ENCODE assay signal across 8 cellular contexts in genomic region chr2:173354601-173355131, GRCh38. TPM values are rescaled to one million over a fixed set of nuclear protein-coding genes. Genes with fewer than 3 reads are reported as not detected.
DNase-seq lines count a peak whose midpoint lies in the region; ATAC-seq and TF ChIP-seq lines count a peak whose summit lies in the region.

Gene CDCA7 (plus strand): TSS chr2:173354872. CDS start chr2:173354964, 92 bp downstream.

- TF ChIP-seq CTCF in LNCaP clone FGC (IDR thresholded peaks at IDR 0.05; ENCODE audit: control insufficient read depth, extremely low read depth, insufficient read depth) (peak; percentile 34), retinal pigment epithelial cell (conservative IDR thresholded peaks at IDR 0.05; ENCODE audit: low read depth, low read length) (no peak)

- peaks cover 26% of the 10 kb centered on the region for H3K36me3 ChIP-seq in SK-N-MC (ENCODE audit: insufficient read depth, low read length)

- peak within 1 kb of the TSS; percentile 92 for H3K27ac Mint-ChIP-seq in activated naive CD8-positive, alpha-beta T cell

- H3K27ac ChIP-seq in SK-N-MC, result peak within 1 kb of the TSS; percentile 98

- H3K9me3 ChIP-seq in SK-N-MC (ENCODE audit: low read depth, low read length), result no peaks in the 10 kb centered on the region

- H3K9ac ChIP-seq in SK-N-MC (ENCODE audit: insufficient read length), result peak within 1 kb of the TSS; percentile 98

- H3K9me3 Mint-ChIP-seq in activated naive CD8-positive, alpha-beta T cell (ENCODE audit: low read depth), result no peaks in the 10 kb centered on the region

- peak; percentile 92 to 93 for ATAC-seq in left cardiac atrium

- peak; percentile 72 for DNase-seq in GDM1 (lab: John Stamatoyannopoulos, UW)
- DNase-seq in H4 (ENCODE audit: low spot score), result peak; percentile 43
- DNase-seq in LNCaP clone FGC (ENCODE audit: low read depth), result peak; percentile 21
- DNase-seq in SK-N-MC (ENCODE audit: low read depth, low spot score), result peak; percentile 63
- DNase-seq in left cardiac atrium, result peak; percentile 52
- no peak for DNase-seq in retinal pigment epithelial cell (ENCODE audit: low read depth)
- DNase-seq in mesenteric fat pad (ENCODE audit: low spot score), result no peak

- intact Hi-C loops in left cardiac atrium (cut with DNase I), result loop anchor here in 1 of 2 donors (10.0 kb wide), 1 partner anchor 120 kb away; no protein-coding TSS in a partner anchor

- H3K4me3 ChIP-seq in LNCaP clone FGC (ENCODE audit: low read depth, low read length) (peak within 1 kb of the TSS; percentile 81), SK-N-MC (peak within 1 kb of the TSS; percentile 98), retinal pigment epithelial cell (ENCODE audit: low read length) (peak within 1 kb of the TSS; percentile 79)

- peaks cover 34% of the 10 kb centered on the region for H3K27me3 Mint-ChIP-seq in activated naive CD8-positive, alpha-beta T cell

- H3K36me3 Mint-ChIP-seq in activated naive CD8-positive, alpha-beta T cell, result no peaks in the 10 kb centered on the region

- H3K4me1 Mint-ChIP-seq in activated naive CD8-positive, alpha-beta T cell (ENCODE audit: low read depth), result peaks cover 21% of the 10 kb centered on the region

- peak within 1 kb of the TSS; percentile 90 for H3K4me3 Mint-ChIP-seq in activated naive CD8-positive, alpha-beta T cell

RNA-seq across cellular contexts. Expression of gene CDCA7, which starts in this region (rescaled TPM):
- 27.7 and 31.9 TPM in 2 replicates for total RNA-seq in H4 (2014; rRNA removed; shearing (Covaris generic))
- under 1 TPM; 0.29 to 0.97 TPM for total RNA-seq in left cardiac atrium
- 0.22 TPM for total RNA-seq in mesenteric fat pad

Comparison
In these comparisons a context has a peak if more than half of its experiments do, and no peak if none do; other contexts are left out.
1. RNA of gene CDCA7 (total RNA-seq): 27.7 to 31.9 TPM in H4; 0.29 to 0.97 TPM in left cardiac atrium and 0.22 TPM in mesenteric fat pad (single experiment); every median in the first group is over 10 times any median in the second.
2. Peak in DNase-seq and ATAC-seq in left cardiac atrium; RNA of the gene not detected or under 1 TPM.
3. DNase-seq: peak in GDM1 (single experiment), H4 (single experiment), LNCaP clone FGC (single experiment) and SK-N-MC (single experiment); none in retinal pigment epithelial cell (single experiment) and mesenteric fat pad (single experiment).
4. Peak in every context shown above with its lines, with median percentiles within 50 percentile points of each other: H3K4me3 ChIP-seq.